15 cellular contexts compared by ENCODE assay signal in genomic region chr4:61886180-61886579, GRCh38.
"Had no signal": no experiment of that assay in that cellular context is flagged by ENCODE, and none has a peak within 500 bp of the region (broad histone marks: within the 10 kb centered on the region; RNA-seq: fewer than 3 reads in every experiment).

No MANE protein-coding gene starts in this region.

- H3K36me3 ChIP-seq: lower lobe of right lung had no signal

- H3K27ac ChIP-seq: body of pancreas, lower lobe of right lung had no signal

- ATAC-seq: body of pancreas; lower lobe of right lung; stimulated activated effector memory CD8-positive, alpha-beta T cell treated with anti-CD3 and anti-CD28 coated beads, Interleukin-12 subunit alpha, Interleukin-12 subunit beta, amount 100 ng/mL, for 72 hours had no signal

- H3K9me3 ChIP-seq: body of pancreas, lower lobe of right lung had no signal

- H3K9me3 Mint-ChIP-seq: activated B cell treated with CpG ODN at 0.5 μM for 24 hours; dendritic cell treated with granulocyte-macrophage colony-stimulating factor and Interleukin-4, amounts not matched to agents 40 ng/mL and 50 ng/mL, for 4 days; mesothelial cell of epicardium had no signal

- H3K4me1 ChIP-seq: body of pancreas, lower lobe of right lung had no signal

- H3K27ac Mint-ChIP-seq: activated B cell treated with CpG ODN at 0.5 μM for 24 hours; activated CD4-positive, alpha-beta T cell treated with anti-CD3 and anti-CD28 coated beads, Interleukin-2, amount 10 ng/mL, durations not matched to agents 7 days and 5 days; dendritic cell treated with granulocyte-macrophage colony-stimulating factor and Interleukin-4, amounts not matched to agents 40 ng/mL and 50 ng/mL, for 4 days; mesothelial cell of epicardium; naive B cell; stimulated activated effector memory CD8-positive, alpha-beta T cell treated with anti-CD3 and anti-CD28 coated beads, Interleukin-12 subunit alpha, Interleukin-12 subunit beta, amount 100 ng/mL, for 72 hours had no signal

- H3K4me3 ChIP-seq: body of pancreas, lower lobe of right lung had no signal

- H3K4me3 Mint-ChIP-seq: activated B cell treated with CpG ODN at 0.5 μM for 24 hours; activated CD4-positive, alpha-beta T cell treated with anti-CD3 and anti-CD28 coated beads, Interleukin-2, amount 10 ng/mL, durations not matched to agents 7 days and 5 days; dendritic cell treated with granulocyte-macrophage colony-stimulating factor and Interleukin-4, amounts not matched to agents 40 ng/mL and 50 ng/mL, for 4 days; mesothelial cell of epicardium; naive B cell; stimulated activated effector memory CD8-positive, alpha-beta T cell treated with anti-CD3 and anti-CD28 coated beads, Interleukin-12 subunit alpha, Interleukin-12 subunit beta, amount 100 ng/mL, for 72 hours had no signal

- H3K27me3 Mint-ChIP-seq: activated B cell treated with CpG ODN at 0.5 μM for 24 hours; activated CD4-positive, alpha-beta T cell treated with anti-CD3 and anti-CD28 coated beads, Interleukin-2, amount 10 ng/mL, durations not matched to agents 7 days and 5 days; dendritic cell treated with granulocyte-macrophage colony-stimulating factor and Interleukin-4, amounts not matched to agents 40 ng/mL and 50 ng/mL, for 4 days; naive B cell had no signal

- H3K36me3 Mint-ChIP-seq: mesothelial cell of epicardium; naive B cell; stimulated activated effector memory CD8-positive, alpha-beta T cell treated with anti-CD3 and anti-CD28 coated beads, Interleukin-12 subunit alpha, Interleukin-12 subunit beta, amount 100 ng/mL, for 72 hours had no signal

- DNase-seq: activated B cell treated with CpG ODN at 0.5 μM for 24 hours; activated CD4-positive, alpha-beta T cell treated with anti-CD3 and anti-CD28 coated beads, Interleukin-2, amount 10 ng/mL, durations not matched to agents 7 days and 5 days; activated naive CD4-positive, alpha-beta T cell treated with anti-CD3 and anti-CD28 coated beads, Interleukin-2, amount 50 U/mL, for 16 hours; activated T-cell treated with anti-CD3 and anti-CD28 coated beads for 4 hours; amniotic stem cell; body of pancreas; central memory CD4-positive, alpha-beta T cell; hippocampal formation; lower lobe of right lung; naive B cell; SW 1271; trophoblast cell had no signal

- H3K4me1 Mint-ChIP-seq: activated B cell treated with CpG ODN at 0.5 μM for 24 hours; activated CD4-positive, alpha-beta T cell treated with anti-CD3 and anti-CD28 coated beads, Interleukin-2, amount 10 ng/mL, durations not matched to agents 7 days and 5 days; mesothelial cell of epicardium; naive B cell; stimulated activated effector memory CD8-positive, alpha-beta T cell treated with anti-CD3 and anti-CD28 coated beads, Interleukin-12 subunit alpha, Interleukin-12 subunit beta, amount 100 ng/mL, for 72 hours had no signal

- H3K27me3 ChIP-seq: body of pancreas had no signal
